8 cellular contexts compared by ENCODE assay signal in the genomic region with DNA sequence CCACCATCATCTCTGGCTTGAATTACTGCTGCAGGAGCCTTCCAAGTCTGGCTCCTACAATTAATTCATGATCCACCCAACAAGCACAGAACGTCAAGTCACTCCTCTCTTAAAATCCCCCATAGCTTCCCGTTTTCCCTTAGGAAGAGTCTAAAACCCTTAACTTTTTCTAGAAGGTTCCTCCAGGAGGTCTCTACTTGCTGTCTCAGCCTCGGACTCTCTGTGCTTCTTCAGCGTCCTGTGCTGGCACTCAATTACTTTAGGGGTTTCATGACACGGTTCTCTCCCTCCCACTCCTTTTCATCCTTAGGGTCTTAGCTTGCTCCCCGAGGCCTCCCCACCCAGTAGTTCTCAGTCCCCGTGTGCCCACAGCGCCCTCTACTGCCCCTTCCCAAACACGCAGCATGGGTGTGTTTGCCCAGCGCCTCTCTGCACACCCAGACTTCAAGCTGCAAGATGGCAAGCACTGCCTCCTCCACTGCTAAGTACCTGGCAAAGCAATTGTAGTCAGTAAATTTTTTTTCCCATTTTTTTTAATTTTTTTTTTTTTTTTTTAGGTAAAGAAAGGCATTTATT. TPM values are rescaled to one million over a fixed set of nuclear protein-coding genes. Genes with fewer than 3 reads are reported as not detected.
DNase-seq lines count a peak whose midpoint lies in the region; ATAC-seq and TF ChIP-seq lines count a peak whose summit lies in the region.

No MANE protein-coding gene starts in this region.

- H3K4me1 Mint-ChIP-seq in CD8-positive, alpha-beta memory T cell: peaks cover 17 to 30% (median 17%) of the 10 kb centered on the region in 3 donors

- no peaks in the 10 kb centered on the region for H3K36me3 ChIP-seq in CD8-positive, alpha-beta memory T cell (ENCODE audit: insufficient read depth, low read length)

- peaks cover 18% of the 10 kb centered on the region for H3K4me1 ChIP-seq in CD8-positive, alpha-beta memory T cell (ENCODE audit: insufficient read depth, low read length)

- H3K27ac ChIP-seq in CD8-positive, alpha-beta memory T cell (ENCODE audit: low read depth, low read length): no peak overlapping the region

- H3K4me3 Mint-ChIP-seq in CD8-positive, alpha-beta memory T cell: peak overlapping the region in 4 of 7 donors; percentile 27 to 73 (median 56)

- TF ChIP-seq CTCF in astrocyte of the spinal cord (IDR thresholded peaks at IDR 0.05; ENCODE audit: low read depth, low read length): peak; percentile 74

- H3K9me3 Mint-ChIP-seq in CD8-positive, alpha-beta memory T cell: peaks cover 0 to 4% (median 2%) of the 10 kb centered on the region in 5 donors

- DNase-seq in CD8-positive, alpha-beta memory T cell: peak; percentile 45 to 70 (median 59)
- DNase-seq in T-helper 9 cell (peak; percentile 53), astrocyte of the spinal cord (ENCODE audit: low read depth, low spot score) (peak; percentile 4), left kidney (ENCODE audit: low read depth, low spot score) (peak; percentile 78), kidney glomerular epithelial cell (lab: John Stamatoyannopoulos, UW) (no peak), LoVo (ENCODE audit: low spot score) (no peak)
- DNase-seq in stimulated activated CD8-positive, alpha-beta memory T cell treated with anti-CD3 and anti-CD28 coated beads, Interleukin-15, amount 100 ng/mL, for 24 hours (ENCODE audit: low read depth): peak; percentile 31

- H3K36me3 Mint-ChIP-seq in CD8-positive, alpha-beta memory T cell: no peaks in the 10 kb centered on the region

- CTCF ChIA-PET in CD8-positive, alpha-beta memory T cell (lab: Charles Lee): interaction anchor here (0.7 to 2.9 kb wide), 9 partner anchors 9 to 372 kb away, joined by 3 to 13 read pairs (median 4); a partner anchor contains a TSS

- in situ Hi-C loops in astrocyte of the spinal cord (cut with HindIII; ENCODE audit: low sequenced_read_pairs): no loop called here

- ATAC-seq in HG02798 (IDR thresholded peaks at IDR 0.05; ENCODE audit: poor library complexity, unreplicated experiment): peak; percentile 60

- H3K4me3 ChIP-seq in CD8-positive, alpha-beta memory T cell (ENCODE audit: low read length): no peak overlapping the region
- H3K4me3 ChIP-seq in astrocyte of the spinal cord (ENCODE audit: low read depth, low read length): no peak overlapping the region

- no peaks in the 10 kb centered on the region for H3K9me3 ChIP-seq in CD8-positive, alpha-beta memory T cell (ENCODE audit: low read length)

- peak overlapping the region; percentile 27 to 87 (median 60) for H3K27ac Mint-ChIP-seq in CD8-positive, alpha-beta memory T cell

- peaks cover 0 to 16% of the 10 kb centered on the region in 2 donors for H3K27me3 Mint-ChIP-seq in CD8-positive, alpha-beta memory T cell

- POLR2A ChIA-PET in CD8-positive, alpha-beta memory T cell (lab: Charles Lee): no interaction called here

- H3K27me3 ChIP-seq in CD8-positive, alpha-beta memory T cell (ENCODE audit: insufficient read depth, low read length, poor library complexity, severe bottlenecking): no peaks in the 10 kb centered on the region

RNA-seq across cellular contexts. Expression of a gene that starts 25.8 kb away (rescaled TPM):
- total RNA-seq in CD8-positive, alpha-beta memory T cell: 10 to 100 TPM; 13.9 to 15.4 TPM
- 1.3 TPM for polyA plus RNA-seq in CD8-positive, alpha-beta memory T cell

RNA-seq across cellular contexts. Expression of a gene that starts 52.7 kb away (rescaled TPM):
- not detected for total RNA-seq in CD8-positive, alpha-beta memory T cell
- not detected for polyA plus RNA-seq in CD8-positive, alpha-beta memory T cell

Comparison
In these comparisons a context has a peak if more than half of its experiments do, and no peak if none do; other contexts are left out.
1. DNase-seq: peak in CD8-positive, alpha-beta memory T cell (5 of 5), T-helper 9 cell (single experiment), astrocyte of the spinal cord (single experiment), left kidney (single experiment) and stimulated activated CD8-positive, alpha-beta memory T cell treated with anti-CD3 and anti-CD28 coated beads, Interleukin-15, amount 100 ng/mL, for 24 hours (single experiment); none in kidney glomerular epithelial cell (single experiment) and LoVo (single experiment).